ENCODE assay signal across 8 cellular contexts in the genomic region with DNA sequence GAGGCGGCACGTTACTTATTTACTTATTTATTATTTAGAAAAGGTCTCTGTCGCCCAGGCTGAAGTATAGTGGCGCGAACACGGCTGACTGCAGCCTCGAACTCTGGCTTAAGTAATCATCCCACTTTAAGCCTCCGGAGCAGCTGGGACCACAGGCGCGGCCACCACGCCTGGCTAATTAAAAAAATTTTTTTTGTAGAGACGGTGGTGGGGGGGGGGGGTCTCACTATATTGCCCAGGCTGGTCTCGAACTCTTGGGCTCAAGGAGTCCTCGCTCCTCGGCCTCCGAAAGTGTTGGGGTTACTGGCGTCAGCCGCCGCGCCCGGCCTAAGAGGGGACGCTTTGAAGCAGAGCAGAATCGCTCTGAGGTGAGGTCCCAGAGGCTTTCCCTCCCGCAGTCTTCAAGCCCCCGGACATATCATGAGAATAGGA. TPM values are rescaled to one million over a fixed set of nuclear protein-coding genes. Genes with fewer than 3 reads are reported as not detected.
DNase-seq lines count a peak whose midpoint lies in the region; ATAC-seq and TF ChIP-seq lines count a peak whose summit lies in the region.

No MANE protein-coding gene starts in this region.

- H3K4me1 Mint-ChIP-seq in CD14-positive monocyte, result peaks cover 60% of the 10 kb centered on the region

- H3K4me1 ChIP-seq in effector memory CD4-positive, alpha-beta T cell (ENCODE audit: control insufficient read depth, insufficient read depth, low read length, poor library complexity, severe bottlenecking), result peaks cover 29% of the 10 kb centered on the region
- H3K4me1 ChIP-seq in neutrophil (ENCODE audit: control insufficient read depth in 1 of 2, insufficient read depth in 1 of 2, low read depth in 1 of 2, low read length in 1 of 2), result peaks cover 45 to 47% of the 10 kb centered on the region in 2 experiments

- no peak for TF ChIP-seq CTCF in CD14-positive monocyte (IDR thresholded peaks at IDR 0.05)
- no peak for TF ChIP-seq CTCF in neutrophil (IDR thresholded peaks at IDR 0.05)

- H3K36me3 Mint-ChIP-seq in CD14-positive monocyte, result peaks cover 25 to 34% of the 10 kb centered on the region in 2 donors

- peak overlapping the region; percentile 67 for H3K4me3 ChIP-seq in effector memory CD4-positive, alpha-beta T cell (ENCODE audit: insufficient read depth, low read depth, low read length, poor library complexity, severe bottlenecking)
- peak overlapping the region; percentile 88 to 89 for H3K4me3 ChIP-seq in neutrophil (ENCODE audit: low read depth in 1 of 2, low read length in 1 of 2)

- H3K27me3 ChIP-seq in effector memory CD4-positive, alpha-beta T cell (replicated peaks; ENCODE audit: control insufficient read depth, insufficient read depth, low read length, poor library complexity, severe bottlenecking), result no peaks in the 10 kb centered on the region
- no peaks in the 10 kb centered on the region for H3K27me3 ChIP-seq in neutrophil

- H3K27me3 Mint-ChIP-seq in CD14-positive monocyte (ENCODE audit: low read depth in 3 of 3), result peaks cover 0 to 2% (median 0%) of the 10 kb centered on the region in 3 donors

- peak overlapping the region; percentile 62 to 70 for H3K4me3 Mint-ChIP-seq in CD14-positive monocyte

- no peak for TF ChIP-seq POLR2A in GM18505 (IDR thresholded peaks at IDR 0.05; ENCODE audit: borderline replicate concordance, extremely low read depth, insufficient read depth, insufficient read length)

- H3K27ac Mint-ChIP-seq in CD14-positive monocyte, result peak overlapping the region; percentile 81 to 91 (median 87)

- H3K9me3 ChIP-seq in KOPT-K1 (ENCODE audit: insufficient read depth, low read length, poor library complexity, severe bottlenecking) (no peaks in the 10 kb centered on the region), neutrophil (no peaks in the 10 kb centered on the region)
- H3K9me3 ChIP-seq in effector memory CD4-positive, alpha-beta T cell (ENCODE audit: control insufficient read depth, low read length), result no peaks in the 10 kb centered on the region

- intact Hi-C loops in CD14-positive monocyte (cut with micrococcal nuclease), result loop anchor here (2.0 to 10.0 kb wide), 2 partner anchors 14 to 160 kb away; partner anchors contain the start of genes MMS19 (in 1 of the 2) and UBTD1 (in 1 of the 2)

- H3K36me3 ChIP-seq in KOPT-K1 (ENCODE audit: insufficient read depth, low read length), result no peaks in the 10 kb centered on the region
- no peaks in the 10 kb centered on the region for H3K36me3 ChIP-seq in effector memory CD4-positive, alpha-beta T cell (ENCODE audit: control insufficient read depth, insufficient read depth, low read length)
- peaks cover 32% of the 10 kb centered on the region for H3K36me3 ChIP-seq in neutrophil

- peaks cover 0 to 3% (median 2%) of the 10 kb centered on the region in 7 donors for H3K9me3 Mint-ChIP-seq in CD14-positive monocyte

- H3K27ac ChIP-seq in KOPT-K1 (ENCODE audit: low read depth, low read length, poor library complexity, severe bottlenecking) (peak overlapping the region; percentile 88), neutrophil (peak overlapping the region; percentile 99)
- H3K27ac ChIP-seq in effector memory CD4-positive, alpha-beta T cell (ENCODE audit: insufficient read depth, low read length, poor library complexity, severe bottlenecking), result peak overlapping the region; percentile 97

- ATAC-seq in GM18505 (IDR thresholded peaks at IDR 0.05; ENCODE audit: unreplicated experiment) (no peak), GM21717 (IDR thresholded peaks at IDR 0.05; ENCODE audit: unreplicated experiment) (no peak)

- DNase-seq in CD14-positive monocyte (ENCODE audit: low spot score) (no peak), NCI-H1694 (lab: John Stamatoyannopoulos, UW) (no peak), NCI-H2107 treated with DMSO at 0.1 percent for 48 hours (lab: John Stamatoyannopoulos, UW; ENCODE audit: unreplicated experiment) (no peak)
- DNase-seq in effector memory CD4-positive, alpha-beta T cell, result no peak

RNA-seq across cellular contexts. Expression of gene FRAT2, which starts 0.7 kb away (rescaled TPM):
- polyA plus RNA-seq in CD14-positive monocyte, result 10 to 100 TPM; 29.4 to 62.4 TPM

RNA-seq across cellular contexts. Expression of gene FRAT1, which starts 16.1 kb away (rescaled TPM):
- polyA plus RNA-seq in CD14-positive monocyte, result 10 to 100 TPM; 17.0 to 34.4 TPM

RNA-seq across cellular contexts. Expression of gene ARHGAP19, which starts 42.8 kb away (rescaled TPM):
- polyA plus RNA-seq in CD14-positive monocyte, result 10 to 100 TPM in 1 of 2 donors, 1 to 10 TPM in 1; 8.3 to 10.6 TPM
